In genomic region chr18:69222089-69222488, GRCh38 we compare ENCODE assay signal across 35 cellular contexts.
"Had no signal": no experiment of that assay in that cellular context is flagged by ENCODE, and none has a peak within 500 bp of the region (broad histone marks: within the 10 kb centered on the region; RNA-seq: fewer than 3 reads in every experiment).

No MANE protein-coding gene starts in this region.

- H3K27ac ChIP-seq: KMS-11 had no signal

- H3K27me3 ChIP-seq: MG63 had no signal

- H3K4me2 ChIP-seq: KMS-11 had no signal

- H3K9me3 ChIP-seq: MG63 had no signal

- H3K4me3 ChIP-seq: MG63 had no signal

- H3K9ac ChIP-seq: KMS-11 had no signal

- DNase-seq: Karpas-422, Kasumi-1, KBM-7, KG1, MG63, MM.1S, MV-4-11, NCI-H1048, NCI-H1092, NCI-H1092 treated with DMSO at 0.1 percent for 48 hours, NCI-H1105, NCI-H1105 treated with DMSO at 0.1 percent for 48 hours, NCI-H1417, NCI-H1417 treated with DMSO at 0.1 percent for 48 hours, NCI-H1436, NCI-H1436 treated with DMSO at 0.1 percent for 48 hours, NCI-H146, NCI-H1694, NCI-H1694 treated with DMSO at 0.1 percent for 48 hours, NCI-H187, NCI-H187 treated with DMSO at 0.1 percent for 48 hours, NCI-H1930, NCI-H2029, NCI-H2029 treated with DMSO at 0.1 percent for 48 hours, NCI-H2081, NCI-H2081 treated with DMSO at 0.1 percent for 48 hours, NCI-H2107, NCI-H2171, NCI-H2171 treated with DMSO at 0.1 percent for 48 hours, NCI-H2227 treated with DMSO at 0.1 percent for 48 hours, NCI-H226, NCI-H345, NCI-H446, NCI-H446 treated with DMSO at 0.1 percent for 48 hours had no signal

- H3K36me3 ChIP-seq: MG63 had no signal
